24 cellular contexts compared by ENCODE assay signal in genomic region chr21:42706765-42707164, GRCh38.
"Had no signal": no experiment of that assay in that cellular context is flagged by ENCODE, and none has a peak within 500 bp of the region (broad histone marks: within the 10 kb centered on the region; RNA-seq: fewer than 3 reads in every experiment).

No MANE protein-coding gene starts in this region.

- H3K4me3 ChIP-seq: SJSA1 had no signal

- H3K27me3 ChIP-seq: SJSA1 had no signal

- ATAC-seq: HepG2 had no signal

- H3K9me3 ChIP-seq: SK-N-SH had no signal

- H3K27ac ChIP-seq: KMS-11, SJSA1 had no signal

- H3K4me2 ChIP-seq: KMS-11, SK-N-SH had no signal

- FAIRE-seq: HepG2, RCC 7860 had no signal

- DNase-seq: IMR-90, Kasumi-1, MM.1S, NCI-H1092 treated with DMSO at 0.1 percent for 48 hours, NCI-H1436, NCI-H187, NCI-H2029, NCI-H2081 treated with DMSO at 0.1 percent for 48 hours, NCI-H2171, NCI-H226, NCI-H446, NCI-H510A, NCI-H524 treated with DMSO at 0.1 percent for 48 hours, NCI-H69, NCI-H774, Right ventricle myocardium superior, RPMI8226, SIG-M5, SK-N-SH, SW 1271 had no signal

- H3K36me3 ChIP-seq: SJSA1 had no signal

- H3K9ac ChIP-seq: KMS-11, SK-N-SH had no signal

- H3K4me1 ChIP-seq: SJSA1 had no signal
